In the genomic region with DNA sequence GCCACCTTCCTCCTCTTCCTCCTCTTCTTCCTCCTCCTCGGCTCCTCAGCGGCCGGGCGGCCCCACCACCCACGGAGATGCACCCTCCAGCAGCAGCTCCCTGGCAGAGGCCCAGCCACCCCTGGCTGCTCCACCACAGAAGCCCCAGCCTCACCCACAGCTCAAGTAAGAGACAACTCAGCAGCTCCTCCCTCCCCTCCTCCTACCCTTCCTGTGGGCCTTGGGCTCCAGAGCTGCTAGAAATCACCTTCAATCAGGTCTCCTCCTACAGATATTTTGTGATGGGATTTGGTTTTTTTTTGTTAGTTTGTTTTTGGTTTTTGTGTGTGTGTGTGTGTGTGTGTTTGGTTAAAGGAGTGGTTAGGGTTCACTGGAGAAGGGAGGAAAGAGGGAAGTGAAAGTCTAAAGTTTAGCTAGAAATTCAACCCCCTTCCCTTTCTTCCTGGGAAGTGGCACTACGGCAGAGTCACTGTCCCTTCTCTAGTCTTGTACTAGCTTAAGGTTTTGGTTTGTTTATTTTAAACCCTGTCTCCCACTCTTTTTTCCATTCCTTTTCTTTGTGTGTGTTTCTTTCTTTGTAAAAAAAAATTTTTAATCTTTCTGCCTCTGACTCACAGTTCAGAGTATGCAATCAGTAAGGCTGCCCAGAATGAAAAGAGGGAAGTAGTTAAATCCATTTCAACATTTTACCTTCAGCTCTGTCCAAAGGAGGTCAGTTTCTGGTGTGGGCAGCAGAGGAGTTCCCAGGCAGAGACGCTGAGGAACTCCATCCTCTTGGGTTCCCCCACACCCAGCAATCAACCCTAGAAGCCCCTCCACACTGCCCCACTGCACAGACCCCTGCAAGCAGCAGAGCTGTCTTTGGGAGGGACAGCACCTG, we compare ENCODE assay signal across 8 cellular contexts. TPM values are rescaled to one million over a fixed set of nuclear protein-coding genes. Genes with fewer than 3 reads are reported as not detected.
DNase-seq lines count a peak whose midpoint lies in the region; ATAC-seq lines count a peak whose summit lies in the region.

No MANE protein-coding gene starts in this region.

- H3K36me3 Mint-ChIP-seq in activated naive CD4-positive, alpha-beta T cell treated with anti-CD3 and anti-CD28 coated beads, Interleukin-2, amount 50 U/mL, for 72 hours: peaks cover 0 to 6% of the 10 kb centered on the region in 2 donors

- peak overlapping the region; percentile 69 to 87 for H3K27ac Mint-ChIP-seq in activated naive CD4-positive, alpha-beta T cell treated with anti-CD3 and anti-CD28 coated beads, Interleukin-2, amount 50 U/mL, for 72 hours

- peaks cover 0 to 3% of the 10 kb centered on the region in 2 donors for H3K9me3 Mint-ChIP-seq in activated naive CD4-positive, alpha-beta T cell treated with anti-CD3 and anti-CD28 coated beads, Interleukin-2, amount 50 U/mL, for 72 hours

- DNase-seq in ELR (ENCODE audit: low read depth): peak; percentile 42
- peak; percentile 59 for DNase-seq in MG63
- DNase-seq in activated naive CD4-positive, alpha-beta T cell treated with anti-CD3 and anti-CD28 coated beads, Interleukin-2, amount 50 U/mL, for 72 hours (ENCODE audit: low spot score in 2 of 2): peak; percentile 71 to 72
- DNase-seq in kidney tubule cell (ENCODE audit: low spot score): peak; percentile 59
- peak; percentile 71 to 78 for DNase-seq in stimulated activated CD8-positive, alpha-beta memory T cell treated with anti-CD3 and anti-CD28 coated beads, Interleukin-2, amount 100 ng/mL, for 48 hours (ENCODE audit: low read depth in 2 of 2)
- DNase-seq in NCI-H1694 (lab: John Stamatoyannopoulos, UW): no peak
- no peak for DNase-seq in NCI-H2227 (lab: John Stamatoyannopoulos, UW; ENCODE audit: unreplicated experiment)

- no peaks in the 10 kb centered on the region for H3K27me3 ChIP-seq in MG63

- ATAC-seq in GM21723 (IDR thresholded peaks at IDR 0.05; ENCODE audit: unreplicated experiment): peak; percentile 69
- peak; percentile 96 to 97 for ATAC-seq in activated naive CD4-positive, alpha-beta T cell treated with anti-CD3 and anti-CD28 coated beads, Interleukin-2, amount 50 U/mL, for 72 hours

- H3K4me3 ChIP-seq in MG63: no peak overlapping the region

- no peaks in the 10 kb centered on the region for H3K9me3 ChIP-seq in MG63

- no peaks in the 10 kb centered on the region for H3K36me3 ChIP-seq in MG63

RNA-seq across cellular contexts. Expression of a gene that starts 29.0 kb away (rescaled TPM):
- total RNA-seq in MG63 (2014; rRNA removed; shearing (Covaris generic); ENCODE audit: low replicate concordance): 0.10 TPM in 1 of 2 replicates, not detected in the other
- total RNA-seq in activated naive CD4-positive, alpha-beta T cell treated with anti-CD3 and anti-CD28 coated beads, Interleukin-2, amount 50 U/mL, for 72 hours: not detected

Comparison
In these comparisons a context has a peak if more than half of its experiments do, and no peak if none do; other contexts are left out.
1. DNase-seq: peak in ELR (single experiment), MG63 (single experiment), activated naive CD4-positive, alpha-beta T cell treated with anti-CD3 and anti-CD28 coated beads, Interleukin-2, amount 50 U/mL, for 72 hours (2 of 2), kidney tubule cell (single experiment) and stimulated activated CD8-positive, alpha-beta memory T cell treated with anti-CD3 and anti-CD28 coated beads, Interleukin-2, amount 100 ng/mL, for 48 hours (2 of 2); none in NCI-H1694 (single experiment) and NCI-H2227 (single experiment).